In genomic region chr1:11891433-11892186, GRCh38 we compare ENCODE assay signal across 1 cellular context.
TF ChIP-seq lines count a peak whose summit lies in the region.

No MANE protein-coding gene starts in this region.

TF ChIP-seq in HepG2, 621 proteins besides CTCF, POLR2A, EP300 and RAD21 (continued from another document and continues in another):
- TF ChIP-seq, protein P1, sequence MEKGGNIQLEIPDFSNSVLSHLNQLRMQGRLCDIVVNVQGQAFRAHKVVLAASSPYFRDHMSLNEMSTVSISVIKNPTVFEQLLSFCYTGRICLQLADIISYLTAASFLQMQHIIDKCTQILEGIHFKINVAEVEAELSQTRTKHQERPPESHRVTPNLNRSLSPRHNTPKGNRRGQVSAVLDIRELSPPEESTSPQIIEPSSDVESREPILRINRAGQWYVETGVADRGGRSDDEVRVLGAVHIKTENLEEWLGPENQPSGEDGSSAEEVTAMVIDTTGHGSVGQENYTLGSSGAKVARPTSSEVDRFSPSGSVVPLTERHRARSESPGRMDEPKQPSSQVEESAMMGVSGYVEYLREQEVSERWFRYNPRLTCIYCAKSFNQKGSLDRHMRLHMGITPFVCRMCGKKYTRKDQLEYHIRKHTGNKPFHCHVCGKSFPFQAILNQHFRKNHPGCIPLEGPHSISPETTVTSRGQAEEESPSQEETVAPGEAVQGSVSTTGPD (CRISPR knock-in tag; IDR thresholded peaks at IDR 0.05): no peak
- TF ChIP-seq SIX4 (CRISPR knock-in tag; IDR thresholded peaks at IDR 0.05) (no peak), NR2F6 (IDR thresholded peaks at IDR 0.05) (peak; percentile 26; the same call in 1 of the 2 replicates), NR2F6 (CRISPR knock-in tag; IDR thresholded peaks at IDR 0.05) (no peak), ZNF414 (CRISPR knock-in tag; IDR thresholded peaks at IDR 0.05) (no peak), ADNP (CRISPR knock-in tag; IDR thresholded peaks at IDR 0.05) (peak; percentile 58; the same call in 1 of the 2 replicates), ZBTB44 (CRISPR knock-in tag; IDR thresholded peaks at IDR 0.05) (no peak), EEA1 (CRISPR knock-in tag; IDR thresholded peaks at IDR 0.05; ENCODE audit: borderline replicate concordance) (no peak), FOXA3 (CRISPR knock-in tag; IDR thresholded peaks at IDR 0.05) (no peak), RXRA (CRISPR knock-in tag; IDR thresholded peaks at IDR 0.05) (no peak), ZNF121 (CRISPR knock-in tag; IDR thresholded peaks at IDR 0.05) (peak; percentile 88), ZNF563 (CRISPR knock-in tag; IDR thresholded peaks at IDR 0.05) (no peak), ZNF605 (CRISPR knock-in tag; IDR thresholded peaks at IDR 0.05) (no peak), FOXK1 (CRISPR knock-in tag; IDR thresholded peaks at IDR 0.05; ENCODE audit: borderline replicate concordance, low read depth) (no peak), ZNF841 (CRISPR knock-in tag; IDR thresholded peaks at IDR 0.05; ENCODE audit: borderline replicate concordance) (no peak), MTA1 (CRISPR knock-in tag; IDR thresholded peaks at IDR 0.05; ENCODE audit: borderline replicate concordance) (no peak), TOPORS (CRISPR knock-in tag; IDR thresholded peaks at IDR 0.05) (no peak), ARNTL (CRISPR knock-in tag; IDR thresholded peaks at IDR 0.05) (0 out of 2 replicates have a peak, but pooled peaks have one; percentile 44), HNF4A (CRISPR knock-in tag; IDR thresholded peaks at IDR 0.05) (peak; percentile 31; the same call in 1 of the 2 replicates), ZNF660 (CRISPR knock-in tag; IDR thresholded peaks at IDR 0.05; ENCODE audit: borderline replicate concordance, low read depth) (no peak), ZNF777 (CRISPR knock-in tag; IDR thresholded peaks at IDR 0.05) (no peak), ZFP41 (CRISPR knock-in tag; IDR thresholded peaks at IDR 0.05; ENCODE audit: borderline replicate concordance) (no peak), FOXO4 (CRISPR knock-in tag; conservative IDR thresholded peaks at IDR 0.05) (no peak), ZNF589 (CRISPR knock-in tag; conservative IDR thresholded peaks at IDR 0.05) (no peak), ZFP36 (IDR thresholded peaks at IDR 0.05; ENCODE audit: borderline replicate concordance, low read depth, low read length, partially characterized antibody) (no peak), TRIM24 (CRISPR knock-in tag; IDR thresholded peaks at IDR 0.05) (no peak), NFE2 (CRISPR knock-in tag; IDR thresholded peaks at IDR 0.05) (no peak), ZNF547 (CRISPR knock-in tag; IDR thresholded peaks at IDR 0.05) (no peak), ZNF225 (CRISPR knock-in tag; IDR thresholded peaks at IDR 0.05) (no peak), KAT7 (CRISPR knock-in tag; IDR thresholded peaks at IDR 0.05; ENCODE audit: borderline replicate concordance) (no peak), TEF (CRISPR knock-in tag; IDR thresholded peaks at IDR 0.05) (no peak), ZNF335 (CRISPR knock-in tag; IDR thresholded peaks at IDR 0.05) (no peak), CREB1 (IDR thresholded peaks at IDR 0.05) (no peak), CREB1 (CRISPR knock-in tag; IDR thresholded peaks at IDR 0.05) (0 out of 2 replicates have a peak, but pooled peaks have one; percentile 27), ZNF75D (CRISPR knock-in tag; IDR thresholded peaks at IDR 0.05; ENCODE audit: borderline replicate concordance) (no peak), FOXK2 (IDR thresholded peaks at IDR 0.05) (no peak), THAP7 (CRISPR knock-in tag; IDR thresholded peaks at IDR 0.05) (no peak), NR3C1 (CRISPR knock-in tag; IDR thresholded peaks at IDR 0.05) (no peak), ZBTB7A (CRISPR knock-in tag; IDR thresholded peaks at IDR 0.05) (no peak), ZNF674 (CRISPR knock-in tag; IDR thresholded peaks at IDR 0.05; ENCODE audit: low read depth) (no peak), NFE2L1 (CRISPR knock-in tag; IDR thresholded peaks at IDR 0.05; ENCODE audit: borderline replicate concordance) (no peak), ETV5 (CRISPR knock-in tag; IDR thresholded peaks at IDR 0.05; ENCODE audit: borderline replicate concordance) (no peak), ETV6 (CRISPR knock-in tag; conservative IDR thresholded peaks at IDR 0.05) (no peak), ZNF615 (CRISPR knock-in tag; IDR thresholded peaks at IDR 0.05; ENCODE audit: borderline replicate concordance) (no peak), HNF4G (IDR thresholded peaks at IDR 0.05; ENCODE audit: borderline replicate concordance, low read depth, low read length) (peak; percentile 43; the same call in 1 of the 2 replicates), HNF4G (CRISPR knock-in tag; IDR thresholded peaks at IDR 0.05; ENCODE audit: borderline replicate concordance, low read depth) (no peak), RARG (CRISPR knock-in tag; IDR thresholded peaks at IDR 0.05; ENCODE audit: low read depth) (no peak), ZNF432 (CRISPR knock-in tag; IDR thresholded peaks at IDR 0.05; ENCODE audit: borderline replicate concordance) (no peak), ZNF891 (CRISPR knock-in tag; IDR thresholded peaks at IDR 0.05) (no peak), HOXA5 (CRISPR knock-in tag; IDR thresholded peaks at IDR 0.05) (no peak), HNRNPLL (IDR thresholded peaks at IDR 0.05; ENCODE audit: low read depth, low read length, poor library complexity, severe bottlenecking) (no peak), SALL2 (CRISPR knock-in tag; IDR thresholded peaks at IDR 0.05) (no peak), ZFP37 (CRISPR knock-in tag; IDR thresholded peaks at IDR 0.05; ENCODE audit: borderline replicate concordance) (no peak), MZF1 (CRISPR knock-in tag; IDR thresholded peaks at IDR 0.05; ENCODE audit: borderline replicate concordance) (no peak), ZNF337 (CRISPR knock-in tag; IDR thresholded peaks at IDR 0.05; ENCODE audit: borderline replicate concordance, low read depth) (no peak), MIXL1 (CRISPR knock-in tag; IDR thresholded peaks at IDR 0.05) (no peak), ZNF331 (CRISPR knock-in tag; IDR thresholded peaks at IDR 0.05) (no peak)
- TF ChIP-seq, protein P2, sequence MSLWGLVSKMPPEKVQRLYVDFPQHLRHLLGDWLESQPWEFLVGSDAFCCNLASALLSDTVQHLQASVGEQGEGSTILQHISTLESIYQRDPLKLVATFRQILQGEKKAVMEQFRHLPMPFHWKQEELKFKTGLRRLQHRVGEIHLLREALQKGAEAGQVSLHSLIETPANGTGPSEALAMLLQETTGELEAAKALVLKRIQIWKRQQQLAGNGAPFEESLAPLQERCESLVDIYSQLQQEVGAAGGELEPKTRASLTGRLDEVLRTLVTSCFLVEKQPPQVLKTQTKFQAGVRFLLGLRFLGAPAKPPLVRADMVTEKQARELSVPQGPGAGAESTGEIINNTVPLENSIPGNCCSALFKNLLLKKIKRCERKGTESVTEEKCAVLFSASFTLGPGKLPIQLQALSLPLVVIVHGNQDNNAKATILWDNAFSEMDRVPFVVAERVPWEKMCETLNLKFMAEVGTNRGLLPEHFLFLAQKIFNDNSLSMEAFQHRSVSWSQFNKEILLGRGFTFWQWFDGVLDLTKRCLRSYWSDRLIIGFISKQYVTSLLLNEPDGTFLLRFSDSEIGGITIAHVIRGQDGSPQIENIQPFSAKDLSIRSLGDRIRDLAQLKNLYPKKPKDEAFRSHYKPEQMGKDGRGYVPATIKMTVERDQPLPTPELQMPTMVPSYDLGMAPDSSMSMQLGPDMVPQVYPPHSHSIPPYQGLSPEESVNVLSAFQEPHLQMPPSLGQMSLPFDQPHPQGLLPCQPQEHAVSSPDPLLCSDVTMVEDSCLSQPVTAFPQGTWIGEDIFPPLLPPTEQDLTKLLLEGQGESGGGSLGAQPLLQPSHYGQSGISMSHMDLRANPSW (CRISPR knock-in tag; IDR thresholded peaks at IDR 0.05; ENCODE audit: borderline replicate concordance): no peak
- TF ChIP-seq, protein P3, sequence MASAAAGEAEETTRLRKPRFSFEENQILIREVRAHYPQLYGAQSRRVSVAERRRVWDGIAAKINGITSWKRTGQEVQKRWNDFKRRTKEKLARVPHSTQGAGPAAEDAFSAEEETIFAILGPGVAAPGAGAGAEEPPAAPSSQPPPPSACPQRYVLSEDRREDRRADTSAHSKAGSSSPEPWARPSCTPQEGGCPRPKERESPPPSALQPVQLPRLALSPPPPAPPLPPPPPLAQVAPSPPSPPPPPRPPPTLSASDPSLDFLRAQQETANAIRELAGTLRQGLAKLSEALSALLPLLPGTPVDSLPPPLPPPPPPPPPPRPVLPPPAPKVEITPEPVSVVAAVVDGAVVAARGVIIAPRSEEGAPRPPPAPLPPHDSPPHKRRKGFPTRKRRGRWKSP (CRISPR knock-in tag; IDR thresholded peaks at IDR 0.05): no peak
- TF ChIP-seq, protein P4, sequence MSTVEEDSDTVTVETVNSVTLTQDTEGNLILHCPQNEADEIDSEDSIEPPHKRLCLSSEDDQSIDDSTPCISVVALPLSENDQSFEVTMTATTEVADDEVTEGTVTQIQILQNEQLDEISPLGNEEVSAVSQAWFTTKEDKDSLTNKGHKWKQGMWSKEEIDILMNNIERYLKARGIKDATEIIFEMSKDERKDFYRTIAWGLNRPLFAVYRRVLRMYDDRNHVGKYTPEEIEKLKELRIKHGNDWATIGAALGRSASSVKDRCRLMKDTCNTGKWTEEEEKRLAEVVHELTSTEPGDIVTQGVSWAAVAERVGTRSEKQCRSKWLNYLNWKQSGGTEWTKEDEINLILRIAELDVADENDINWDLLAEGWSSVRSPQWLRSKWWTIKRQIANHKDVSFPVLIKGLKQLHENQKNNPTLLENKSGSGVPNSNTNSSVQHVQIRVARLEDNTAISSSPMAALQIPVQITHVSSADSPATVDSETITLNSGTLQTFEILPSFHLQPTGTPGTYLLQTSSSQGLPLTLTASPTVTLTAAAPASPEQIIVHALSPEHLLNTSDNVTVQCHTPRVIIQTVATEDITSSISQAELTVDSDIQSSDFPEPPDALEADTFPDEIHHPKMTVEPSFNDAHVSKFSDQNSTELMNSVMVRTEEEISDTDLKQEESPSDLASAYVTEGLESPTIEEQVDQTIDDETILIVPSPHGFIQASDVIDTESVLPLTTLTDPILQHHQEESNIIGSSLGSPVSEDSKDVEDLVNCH (CRISPR knock-in tag; IDR thresholded peaks at IDR 0.05): no peak
- TF ChIP-seq, protein P5, sequence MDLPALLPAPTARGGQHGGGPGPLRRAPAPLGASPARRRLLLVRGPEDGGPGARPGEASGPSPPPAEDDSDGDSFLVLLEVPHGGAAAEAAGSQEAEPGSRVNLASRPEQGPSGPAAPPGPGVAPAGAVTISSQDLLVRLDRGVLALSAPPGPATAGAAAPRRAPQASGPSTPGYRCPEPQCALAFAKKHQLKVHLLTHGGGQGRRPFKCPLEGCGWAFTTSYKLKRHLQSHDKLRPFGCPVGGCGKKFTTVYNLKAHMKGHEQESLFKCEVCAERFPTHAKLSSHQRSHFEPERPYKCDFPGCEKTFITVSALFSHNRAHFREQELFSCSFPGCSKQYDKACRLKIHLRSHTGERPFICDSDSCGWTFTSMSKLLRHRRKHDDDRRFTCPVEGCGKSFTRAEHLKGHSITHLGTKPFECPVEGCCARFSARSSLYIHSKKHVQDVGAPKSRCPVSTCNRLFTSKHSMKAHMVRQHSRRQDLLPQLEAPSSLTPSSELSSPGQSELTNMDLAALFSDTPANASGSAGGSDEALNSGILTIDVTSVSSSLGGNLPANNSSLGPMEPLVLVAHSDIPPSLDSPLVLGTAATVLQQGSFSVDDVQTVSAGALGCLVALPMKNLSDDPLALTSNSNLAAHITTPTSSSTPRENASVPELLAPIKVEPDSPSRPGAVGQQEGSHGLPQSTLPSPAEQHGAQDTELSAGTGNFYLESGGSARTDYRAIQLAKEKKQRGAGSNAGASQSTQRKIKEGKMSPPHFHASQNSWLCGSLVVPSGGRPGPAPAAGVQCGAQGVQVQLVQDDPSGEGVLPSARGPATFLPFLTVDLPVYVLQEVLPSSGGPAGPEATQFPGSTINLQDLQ (CRISPR knock-in tag; IDR thresholded peaks at IDR 0.05): no peak
- TF ChIP-seq, protein P6, sequence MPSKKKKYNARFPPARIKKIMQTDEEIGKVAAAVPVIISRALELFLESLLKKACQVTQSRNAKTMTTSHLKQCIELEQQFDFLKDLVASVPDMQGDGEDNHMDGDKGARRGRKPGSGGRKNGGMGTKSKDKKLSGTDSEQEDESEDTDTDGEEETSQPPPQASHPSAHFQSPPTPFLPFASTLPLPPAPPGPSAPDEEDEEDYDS (CRISPR knock-in tag; IDR thresholded peaks at IDR 0.05): no peak
